ENCODE assay signal across 1 cellular context in the genomic region with DNA sequence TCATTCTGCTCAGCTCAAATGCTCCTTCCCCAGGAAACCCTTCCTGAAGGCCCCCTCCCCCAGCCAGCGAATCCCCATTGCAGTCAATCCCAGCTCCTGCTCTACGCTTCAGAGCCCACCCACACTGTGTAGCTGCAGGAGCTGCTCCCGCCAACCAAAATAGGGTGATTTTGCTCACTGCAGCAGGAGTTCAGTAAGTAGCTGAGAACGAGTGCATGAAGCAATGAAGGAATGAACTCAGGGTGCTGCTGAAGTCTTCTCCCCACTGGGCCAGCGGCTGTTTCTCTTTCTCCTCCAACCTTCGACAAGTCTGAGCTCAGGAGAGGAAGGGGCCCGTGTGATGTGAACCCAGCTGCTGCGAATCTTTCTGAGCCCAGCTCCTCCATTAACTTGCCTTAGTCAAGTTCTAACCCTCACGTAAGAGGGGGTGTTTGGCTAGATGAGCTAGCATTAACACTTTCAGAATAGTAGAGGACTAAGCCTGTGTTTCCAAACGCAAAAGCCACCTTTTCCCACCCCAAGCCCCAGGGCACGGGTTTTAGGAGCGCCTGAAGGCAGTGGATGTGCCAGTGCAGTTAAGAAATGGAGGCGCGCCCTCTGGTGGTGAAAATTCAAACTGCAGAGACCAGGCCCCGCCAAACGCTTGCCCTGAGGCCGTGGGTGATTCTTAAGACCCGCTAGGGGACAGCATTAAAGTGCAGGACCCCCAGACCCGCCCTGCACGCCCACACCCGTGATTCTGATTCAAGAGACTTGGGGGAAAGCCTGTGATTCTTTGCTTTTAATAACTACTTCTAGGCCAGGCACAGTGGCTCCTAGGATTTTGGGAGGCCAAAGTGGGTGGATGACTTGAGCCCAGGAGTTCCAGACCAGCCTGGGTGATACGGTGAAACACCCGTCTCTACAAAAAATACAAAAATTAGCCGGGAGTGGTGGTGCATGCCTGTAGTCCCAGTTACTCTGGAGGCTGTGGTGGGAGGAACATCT.
TF ChIP-seq lines count a peak whose summit lies in the region.

No MANE protein-coding gene starts in this region.

TF ChIP-seq in HepG2, 621 proteins besides CTCF, POLR2A, EP300 and RAD21 (continued from another document and continues in another):
- TF ChIP-seq, protein P1, sequence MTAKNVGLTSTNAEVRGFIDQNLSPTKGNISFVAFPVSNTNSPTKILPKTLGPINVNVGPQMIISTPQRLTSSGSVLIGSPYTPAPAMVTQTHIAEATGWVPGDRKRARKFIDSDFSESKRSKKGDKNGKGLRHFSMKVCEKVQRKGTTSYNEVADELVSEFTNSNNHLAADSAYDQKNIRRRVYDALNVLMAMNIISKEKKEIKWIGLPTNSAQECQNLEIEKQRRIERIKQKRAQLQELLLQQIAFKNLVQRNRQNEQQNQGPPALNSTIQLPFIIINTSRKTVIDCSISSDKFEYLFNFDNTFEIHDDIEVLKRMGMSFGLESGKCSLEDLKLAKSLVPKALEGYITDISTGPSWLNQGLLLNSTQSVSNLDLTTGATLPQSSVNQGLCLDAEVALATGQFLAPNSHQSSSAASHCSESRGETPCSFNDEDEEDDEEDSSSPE (CRISPR knock-in tag; IDR thresholded peaks at IDR 0.05): no peak
- TF ChIP-seq LCORL (IDR thresholded peaks at IDR 0.05) (no peak), LCORL (CRISPR knock-in tag; IDR thresholded peaks at IDR 0.05) (0 out of 2 replicates have a peak, but pooled peaks have one; percentile 8), MYC (CRISPR knock-in tag; IDR thresholded peaks at IDR 0.05; ENCODE audit: borderline replicate concordance) (peak; percentile 17; the same call in 1 of the 2 replicates), ZNF761 (CRISPR knock-in tag; conservative IDR thresholded peaks at IDR 0.05) (no peak), RFX3 (CRISPR knock-in tag; IDR thresholded peaks at IDR 0.05) (no peak), SAFB2 (CRISPR knock-in tag; IDR thresholded peaks at IDR 0.05; ENCODE audit: borderline replicate concordance, low read depth) (0 out of 2 replicates have a peak, but pooled peaks have one; percentile 6), ZNF282 (IDR thresholded peaks at IDR 0.05; ENCODE audit: partially characterized antibody) (no peak), ZFP36L1 (CRISPR knock-in tag; IDR thresholded peaks at IDR 0.05) (no peak), EZH2 (conservative IDR thresholded peaks at IDR 0.05; ENCODE audit: low read depth, low read length) (no peak), ZNF773 (CRISPR knock-in tag; IDR thresholded peaks at IDR 0.05; ENCODE audit: borderline replicate concordance) (no peak), ZNF792 (CRISPR knock-in tag; IDR thresholded peaks at IDR 0.05) (no peak), ZMYM4 (CRISPR knock-in tag; IDR thresholded peaks at IDR 0.05) (0 out of 2 replicates have a peak, but pooled peaks have one; percentile 20), NONO (IDR thresholded peaks at IDR 0.05) (no peak), NONO (CRISPR knock-in tag; conservative IDR thresholded peaks at IDR 0.05) (no peak), ZNF619 (CRISPR knock-in tag; IDR thresholded peaks at IDR 0.05) (no peak), ZNF746 (CRISPR knock-in tag; IDR thresholded peaks at IDR 0.05) (no peak), ZNF292 (CRISPR knock-in tag; IDR thresholded peaks at IDR 0.05; ENCODE audit: borderline replicate concordance, low read depth) (0 out of 2 replicates have a peak, but pooled peaks have one; percentile 15), ZNF850 (CRISPR knock-in tag; conservative IDR thresholded peaks at IDR 0.05) (no peak), ZNF615 (CRISPR knock-in tag; IDR thresholded peaks at IDR 0.05; ENCODE audit: borderline replicate concordance) (peak; percentile 65; the same call in 1 of the 2 replicates), ZKSCAN1 (IDR thresholded peaks at IDR 0.05; ENCODE audit: low read length) (no peak), ESRRA (CRISPR knock-in tag; IDR thresholded peaks at IDR 0.05; ENCODE audit: low read depth) (peak; percentile 42; the same call in 1 of the 2 replicates), TCF7L2 (IDR thresholded peaks at IDR 0.05; ENCODE audit: low read depth, low read length) (no peak), ZBTB21 (CRISPR knock-in tag; IDR thresholded peaks at IDR 0.05) (no peak)
- TF ChIP-seq, protein P2, sequence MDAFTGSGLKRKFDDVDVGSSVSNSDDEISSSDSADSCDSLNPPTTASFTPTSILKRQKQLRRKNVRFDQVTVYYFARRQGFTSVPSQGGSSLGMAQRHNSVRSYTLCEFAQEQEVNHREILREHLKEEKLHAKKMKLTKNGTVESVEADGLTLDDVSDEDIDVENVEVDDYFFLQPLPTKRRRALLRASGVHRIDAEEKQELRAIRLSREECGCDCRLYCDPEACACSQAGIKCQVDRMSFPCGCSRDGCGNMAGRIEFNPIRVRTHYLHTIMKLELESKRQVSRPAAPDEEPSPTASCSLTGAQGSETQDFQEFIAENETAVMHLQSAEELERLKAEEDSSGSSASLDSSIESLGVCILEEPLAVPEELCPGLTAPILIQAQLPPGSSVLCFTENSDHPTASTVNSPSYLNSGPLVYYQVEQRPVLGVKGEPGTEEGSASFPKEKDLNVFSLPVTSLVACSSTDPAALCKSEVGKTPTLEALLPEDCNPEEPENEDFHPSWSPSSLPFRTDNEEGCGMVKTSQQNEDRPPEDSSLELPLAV (CRISPR knock-in tag; conservative IDR thresholded peaks at IDR 0.05; ENCODE audit: low read depth): no peak
- TF ChIP-seq, protein P3, sequence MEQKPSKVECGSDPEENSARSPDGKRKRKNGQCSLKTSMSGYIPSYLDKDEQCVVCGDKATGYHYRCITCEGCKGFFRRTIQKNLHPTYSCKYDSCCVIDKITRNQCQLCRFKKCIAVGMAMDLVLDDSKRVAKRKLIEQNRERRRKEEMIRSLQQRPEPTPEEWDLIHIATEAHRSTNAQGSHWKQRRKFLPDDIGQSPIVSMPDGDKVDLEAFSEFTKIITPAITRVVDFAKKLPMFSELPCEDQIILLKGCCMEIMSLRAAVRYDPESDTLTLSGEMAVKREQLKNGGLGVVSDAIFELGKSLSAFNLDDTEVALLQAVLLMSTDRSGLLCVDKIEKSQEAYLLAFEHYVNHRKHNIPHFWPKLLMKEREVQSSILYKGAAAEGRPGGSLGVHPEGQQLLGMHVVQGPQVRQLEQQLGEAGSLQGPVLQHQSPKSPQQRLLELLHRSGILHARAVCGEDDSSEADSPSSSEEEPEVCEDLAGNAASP (CRISPR knock-in tag; IDR thresholded peaks at IDR 0.05; ENCODE audit: borderline replicate concordance): 0 out of 2 replicates have a peak, but pooled peaks have one; percentile 45
- TF ChIP-seq, protein P4, sequence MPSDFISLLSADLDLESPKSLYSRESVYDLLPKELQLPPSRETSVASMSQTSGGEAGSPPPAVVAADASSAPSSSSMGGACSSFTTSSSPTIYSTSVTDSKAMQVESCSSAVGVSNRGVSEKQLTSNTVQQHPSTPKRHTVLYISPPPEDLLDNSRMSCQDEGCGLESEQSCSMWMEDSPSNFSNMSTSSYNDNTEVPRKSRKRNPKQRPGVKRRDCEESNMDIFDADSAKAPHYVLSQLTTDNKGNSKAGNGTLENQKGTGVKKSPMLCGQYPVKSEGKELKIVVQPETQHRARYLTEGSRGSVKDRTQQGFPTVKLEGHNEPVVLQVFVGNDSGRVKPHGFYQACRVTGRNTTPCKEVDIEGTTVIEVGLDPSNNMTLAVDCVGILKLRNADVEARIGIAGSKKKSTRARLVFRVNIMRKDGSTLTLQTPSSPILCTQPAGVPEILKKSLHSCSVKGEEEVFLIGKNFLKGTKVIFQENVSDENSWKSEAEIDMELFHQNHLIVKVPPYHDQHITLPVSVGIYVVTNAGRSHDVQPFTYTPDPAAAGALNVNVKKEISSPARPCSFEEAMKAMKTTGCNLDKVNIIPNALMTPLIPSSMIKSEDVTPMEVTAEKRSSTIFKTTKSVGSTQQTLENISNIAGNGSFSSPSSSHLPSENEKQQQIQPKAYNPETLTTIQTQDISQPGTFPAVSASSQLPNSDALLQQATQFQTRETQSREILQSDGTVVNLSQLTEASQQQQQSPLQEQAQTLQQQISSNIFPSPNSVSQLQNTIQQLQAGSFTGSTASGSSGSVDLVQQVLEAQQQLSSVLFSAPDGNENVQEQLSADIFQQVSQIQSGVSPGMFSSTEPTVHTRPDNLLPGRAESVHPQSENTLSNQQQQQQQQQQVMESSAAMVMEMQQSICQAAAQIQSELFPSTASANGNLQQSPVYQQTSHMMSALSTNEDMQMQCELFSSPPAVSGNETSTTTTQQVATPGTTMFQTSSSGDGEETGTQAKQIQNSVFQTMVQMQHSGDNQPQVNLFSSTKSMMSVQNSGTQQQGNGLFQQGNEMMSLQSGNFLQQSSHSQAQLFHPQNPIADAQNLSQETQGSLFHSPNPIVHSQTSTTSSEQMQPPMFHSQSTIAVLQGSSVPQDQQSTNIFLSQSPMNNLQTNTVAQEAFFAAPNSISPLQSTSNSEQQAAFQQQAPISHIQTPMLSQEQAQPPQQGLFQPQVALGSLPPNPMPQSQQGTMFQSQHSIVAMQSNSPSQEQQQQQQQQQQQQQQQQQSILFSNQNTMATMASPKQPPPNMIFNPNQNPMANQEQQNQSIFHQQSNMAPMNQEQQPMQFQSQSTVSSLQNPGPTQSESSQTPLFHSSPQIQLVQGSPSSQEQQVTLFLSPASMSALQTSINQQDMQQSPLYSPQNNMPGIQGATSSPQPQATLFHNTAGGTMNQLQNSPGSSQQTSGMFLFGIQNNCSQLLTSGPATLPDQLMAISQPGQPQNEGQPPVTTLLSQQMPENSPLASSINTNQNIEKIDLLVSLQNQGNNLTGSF (CRISPR knock-in tag; IDR thresholded peaks at IDR 0.05): no peak
- TF ChIP-seq, protein P5, sequence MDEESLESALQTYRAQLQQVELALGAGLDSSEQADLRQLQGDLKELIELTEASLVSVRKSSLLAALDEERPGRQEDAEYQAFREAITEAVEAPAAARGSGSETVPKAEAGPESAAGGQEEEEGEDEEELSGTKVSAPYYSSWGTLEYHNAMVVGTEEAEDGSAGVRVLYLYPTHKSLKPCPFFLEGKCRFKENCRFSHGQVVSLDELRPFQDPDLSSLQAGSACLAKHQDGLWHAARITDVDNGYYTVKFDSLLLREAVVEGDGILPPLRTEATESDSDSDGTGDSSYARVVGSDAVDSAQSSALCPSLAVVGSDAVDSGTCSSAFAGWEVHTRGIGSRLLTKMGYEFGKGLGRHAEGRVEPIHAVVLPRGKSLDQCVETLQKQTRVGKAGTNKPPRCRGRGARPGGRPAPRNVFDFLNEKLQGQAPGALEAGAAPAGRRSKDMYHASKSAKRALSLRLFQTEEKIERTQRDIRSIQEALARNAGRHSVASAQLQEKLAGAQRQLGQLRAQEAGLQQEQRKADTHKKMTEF (CRISPR knock-in tag; IDR thresholded peaks at IDR 0.05): peak; percentile 20; the same call in 1 of the 2 replicates
- TF ChIP-seq, protein P6, sequence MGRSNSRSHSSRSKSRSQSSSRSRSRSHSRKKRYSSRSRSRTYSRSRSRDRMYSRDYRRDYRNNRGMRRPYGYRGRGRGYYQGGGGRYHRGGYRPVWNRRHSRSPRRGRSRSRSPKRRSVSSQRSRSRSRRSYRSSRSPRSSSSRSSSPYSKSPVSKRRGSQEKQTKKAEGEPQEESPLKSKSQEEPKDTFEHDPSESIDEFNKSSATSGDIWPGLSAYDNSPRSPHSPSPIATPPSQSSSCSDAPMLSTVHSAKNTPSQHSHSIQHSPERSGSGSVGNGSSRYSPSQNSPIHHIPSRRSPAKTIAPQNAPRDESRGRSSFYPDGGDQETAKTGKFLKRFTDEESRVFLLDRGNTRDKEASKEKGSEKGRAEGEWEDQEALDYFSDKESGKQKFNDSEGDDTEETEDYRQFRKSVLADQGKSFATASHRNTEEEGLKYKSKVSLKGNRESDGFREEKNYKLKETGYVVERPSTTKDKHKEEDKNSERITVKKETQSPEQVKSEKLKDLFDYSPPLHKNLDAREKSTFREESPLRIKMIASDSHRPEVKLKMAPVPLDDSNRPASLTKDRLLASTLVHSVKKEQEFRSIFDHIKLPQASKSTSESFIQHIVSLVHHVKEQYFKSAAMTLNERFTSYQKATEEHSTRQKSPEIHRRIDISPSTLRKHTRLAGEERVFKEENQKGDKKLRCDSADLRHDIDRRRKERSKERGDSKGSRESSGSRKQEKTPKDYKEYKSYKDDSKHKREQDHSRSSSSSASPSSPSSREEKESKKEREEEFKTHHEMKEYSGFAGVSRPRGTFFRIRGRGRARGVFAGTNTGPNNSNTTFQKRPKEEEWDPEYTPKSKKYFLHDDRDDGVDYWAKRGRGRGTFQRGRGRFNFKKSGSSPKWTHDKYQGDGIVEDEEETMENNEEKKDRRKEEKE (IDR thresholded peaks at IDR 0.05): no peak
- TF ChIP-seq, protein P7, sequence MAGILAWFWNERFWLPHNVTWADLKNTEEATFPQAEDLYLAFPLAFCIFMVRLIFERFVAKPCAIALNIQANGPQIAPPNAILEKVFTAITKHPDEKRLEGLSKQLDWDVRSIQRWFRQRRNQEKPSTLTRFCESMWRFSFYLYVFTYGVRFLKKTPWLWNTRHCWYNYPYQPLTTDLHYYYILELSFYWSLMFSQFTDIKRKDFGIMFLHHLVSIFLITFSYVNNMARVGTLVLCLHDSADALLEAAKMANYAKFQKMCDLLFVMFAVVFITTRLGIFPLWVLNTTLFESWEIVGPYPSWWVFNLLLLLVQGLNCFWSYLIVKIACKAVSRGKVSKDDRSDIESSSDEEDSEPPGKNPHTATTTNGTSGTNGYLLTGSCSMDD (CRISPR knock-in tag; IDR thresholded peaks at IDR 0.05): no peak
